ENCODE assay signal across 8 cellular contexts in the genomic region with DNA sequence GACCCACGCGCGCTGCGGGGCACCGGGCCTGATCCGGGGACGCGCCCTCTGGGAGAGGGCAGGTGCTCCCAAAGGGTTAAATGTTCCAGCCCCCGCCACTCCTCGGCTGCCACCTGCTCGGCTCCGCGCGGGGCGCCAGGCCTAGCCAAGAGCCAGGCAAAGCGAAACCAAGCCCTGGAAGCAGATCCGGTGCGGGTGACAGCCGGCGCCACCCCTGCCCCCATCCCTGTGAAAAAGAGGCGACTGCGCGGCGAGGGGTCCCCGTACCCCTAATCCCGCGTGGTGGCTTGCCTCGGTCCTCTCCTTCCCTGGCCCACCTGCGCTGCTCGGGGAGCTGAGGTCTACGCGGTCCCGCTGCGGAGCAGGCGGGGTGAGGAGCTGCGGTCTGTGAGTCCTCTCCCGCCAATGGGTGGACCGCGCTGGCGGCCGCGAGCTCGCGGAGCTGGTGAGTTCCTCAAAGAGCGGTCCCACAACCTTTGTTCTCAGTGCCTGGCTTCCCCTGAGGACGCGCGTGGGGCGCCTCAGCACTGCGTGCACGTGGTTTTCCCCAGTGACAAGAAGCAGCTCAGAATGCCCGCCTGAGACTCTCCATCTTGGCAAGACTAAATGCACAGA. TPM values are rescaled to one million over a fixed set of nuclear protein-coding genes. Genes with fewer than 3 reads are reported as not detected.
A peak's percentile ranks its signal among the peaks of the same experiment; 100 is the strongest.
DNase-seq lines count a peak whose midpoint lies in the region; ATAC-seq, FAIRE-seq and TF ChIP-seq lines count a peak whose summit lies in the region.

TSS of gene ME3 (minus strand) at position 610 of the 615 bp plus-strand sequence.

- ATAC-seq in HG02852 (IDR thresholded peaks at IDR 0.05; ENCODE audit: unreplicated experiment) (peak; percentile 62), HG03139 (IDR thresholded peaks at IDR 0.05; ENCODE audit: unreplicated experiment) (no peak)

- H3K9me3 Mint-ChIP-seq in Calu3 (ENCODE audit: low read depth, unreplicated experiment): no peaks in the 10 kb centered on the region
- no peaks in the 10 kb centered on the region for H3K9me3 Mint-ChIP-seq in nephron progenitor cell

- H3K27ac Mint-ChIP-seq in Calu3 (ENCODE audit: unreplicated experiment): peak within 1 kb of the TSS; percentile 85
- H3K27ac Mint-ChIP-seq in nephron progenitor cell: no peak within 1 kb of the TSS

- H3K4me1 Mint-ChIP-seq in Calu3 (ENCODE audit: low read depth, unreplicated experiment): peaks cover 33% of the 10 kb centered on the region
- H3K4me1 Mint-ChIP-seq in nephron progenitor cell: peaks cover 13% of the 10 kb centered on the region

- H3K27me3 Mint-ChIP-seq in Calu3 (ENCODE audit: unreplicated experiment): no peaks in the 10 kb centered on the region
- peaks cover 54% of the 10 kb centered on the region for H3K27me3 Mint-ChIP-seq in nephron progenitor cell (ENCODE audit: low read depth, poor library complexity)

- H3K4me3 Mint-ChIP-seq in Calu3 (ENCODE audit: low read depth, unreplicated experiment) (peak within 1 kb of the TSS; percentile 85), nephron progenitor cell (peak within 1 kb of the TSS; percentile 77)

- H3K27me3 ChIP-seq in Peyer's patch: no peaks in the 10 kb centered on the region

- CTCF ChIA-PET in Calu3 (lab: Charles Lee): no interaction called here

- H3K4me1 ChIP-seq in Peyer's patch: peaks cover 0 to 15% (median 0%) of the 10 kb centered on the region in 4 donors

- no peaks in the 10 kb centered on the region for H3K36me3 ChIP-seq in Peyer's patch

- peak within 1 kb of the TSS; percentile 57 to 88 (median 82) for H3K27ac ChIP-seq in Peyer's patch
- H3K27ac ChIP-seq in temporal lobe (ENCODE audit: low read depth, low read length): peak within 1 kb of the TSS; percentile 62

- H3K9me3 ChIP-seq in Peyer's patch: no peaks in the 10 kb centered on the region

- no peak for FAIRE-seq in frontal cortex (lab: Jason Lieb, UNC)

- DNase-seq in Calu3: peak; percentile 71
- peak in 2 of 3 donors; percentile 73 to 85 for DNase-seq in Peyer's patch
- DNase-seq in activated naive CD4-positive, alpha-beta T cell treated with Interleukin-2 at 50 U/mL for 16 hours: peak; percentile 40
- DNase-seq in frontal cortex (ENCODE audit: low spot score in 2 of 2): peak; percentile 44
- DNase-seq in nephron progenitor cell: peak; percentile 60

- H3K36me3 Mint-ChIP-seq in Calu3 (ENCODE audit: insufficient read depth, unreplicated experiment) (peaks cover 26% of the 10 kb centered on the region), nephron progenitor cell (ENCODE audit: low read depth) (no peaks in the 10 kb centered on the region)

- BruUV-seq in Calu3 (replicated peaks; lab: Mats Ljungman, UMichigan): TSS peak; percentile 30

- intact Hi-C loops in Calu3 (cut with micrococcal nuclease; ENCODE audit: unreplicated experiment): loop anchor here (2.0 to 5.0 kb wide), 2 partner anchors 70 to 129 kb away; partner anchors contain the start of gene PRSS23

- peak within 1 kb of the TSS; percentile 44 to 78 (median 58) for H3K4me3 ChIP-seq in Peyer's patch

- TF ChIP-seq CTCF in Calu3 (IDR thresholded peaks at IDR 0.05; ENCODE audit: unreplicated experiment): no peak
- peak in 1 of 6 experiments; percentile 1 for TF ChIP-seq CTCF in Peyer's patch (IDR thresholded peaks at IDR 0.05)
- TF ChIP-seq CTCF in nephron progenitor cell (IDR thresholded peaks at IDR 0.05): no peak

- no peak for TF ChIP-seq POLR2A in Peyer's patch (IDR thresholded peaks at IDR 0.05)

RNA-seq across cellular contexts. Expression of gene ME3, which starts in this region (rescaled TPM):
- total RNA-seq in Calu3 (2022) (13.3 and 14.2 TPM in 2 replicates), Peyer's patch (10 to 100 TPM; 15.9 to 94.9 (median 51.3) TPM), frontal cortex (110 TPM), temporal lobe (86.1 TPM)
